1 cellular context compared by ENCODE assay signal in the genomic region with DNA sequence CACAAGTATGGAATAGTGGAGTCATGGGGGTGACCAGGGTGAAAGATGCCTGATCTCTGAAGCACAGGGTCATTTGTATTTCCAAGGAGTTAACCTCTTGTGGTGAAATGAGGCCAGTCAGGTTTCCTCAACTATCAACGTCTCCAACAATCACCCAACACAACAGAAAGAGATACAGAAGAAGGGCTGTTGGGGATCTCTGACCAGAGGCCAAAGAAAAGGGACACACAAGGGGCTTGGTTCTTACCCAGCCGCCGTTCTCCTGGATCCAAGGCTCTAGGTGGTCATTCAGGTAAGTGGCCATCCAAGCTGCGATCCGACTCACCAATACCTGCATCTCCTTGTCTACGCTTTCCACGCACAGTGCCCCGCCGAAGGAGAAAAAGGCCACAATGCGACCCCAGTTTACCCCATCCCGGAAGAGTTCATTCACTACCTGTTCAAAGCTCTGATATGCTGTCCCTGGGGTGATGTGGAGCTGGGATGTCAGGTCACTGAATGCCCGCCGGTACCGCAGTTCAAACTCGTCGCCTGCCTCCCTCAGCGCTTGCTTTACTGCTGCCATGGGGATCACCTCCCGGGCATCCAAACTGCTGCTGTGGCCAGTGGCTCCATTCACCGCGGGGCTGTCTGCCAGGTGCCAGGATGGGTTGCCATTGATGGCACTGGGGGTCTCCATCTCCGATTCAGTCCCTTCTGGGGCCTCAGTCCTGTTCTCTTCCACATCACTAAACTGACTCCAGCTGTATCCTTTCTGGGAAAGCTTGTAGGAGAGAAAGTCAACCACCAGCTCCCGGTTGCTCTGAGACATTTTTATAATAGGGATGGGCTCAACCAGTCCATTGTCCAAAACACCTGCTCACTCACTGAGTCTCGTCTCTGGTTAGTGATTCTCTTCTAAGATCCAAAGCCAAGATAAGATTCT.
TF ChIP-seq lines count a peak whose summit lies in the region.

No MANE protein-coding gene starts in this region.

TF ChIP-seq in HepG2, 621 proteins besides CTCF, POLR2A, EP300 and RAD21 (continued from another document and continues in another):
- no peak for TF ChIP-seq ZNF709 (CRISPR knock-in tag; IDR thresholded peaks at IDR 0.05)
- TF ChIP-seq MTF2 (CRISPR knock-in tag; IDR thresholded peaks at IDR 0.05; ENCODE audit: borderline replicate concordance) = no peak
- TF ChIP-seq, protein P1, sequence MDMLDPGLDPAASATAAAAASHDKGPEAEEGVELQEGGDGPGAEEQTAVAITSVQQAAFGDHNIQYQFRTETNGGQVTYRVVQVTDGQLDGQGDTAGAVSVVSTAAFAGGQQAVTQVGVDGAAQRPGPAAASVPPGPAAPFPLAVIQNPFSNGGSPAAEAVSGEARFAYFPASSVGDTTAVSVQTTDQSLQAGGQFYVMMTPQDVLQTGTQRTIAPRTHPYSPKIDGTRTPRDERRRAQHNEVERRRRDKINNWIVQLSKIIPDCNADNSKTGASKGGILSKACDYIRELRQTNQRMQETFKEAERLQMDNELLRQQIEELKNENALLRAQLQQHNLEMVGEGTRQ (IDR thresholded peaks at IDR 0.05; ENCODE audit: low read depth, low read length) = no peak
- TF ChIP-seq, protein P1 (CRISPR knock-in tag; IDR thresholded peaks at IDR 0.05; ENCODE audit: borderline replicate concordance) = no peak; the same call in 1 of the 2 replicates
- TF ChIP-seq PRMT3 (CRISPR knock-in tag; IDR thresholded peaks at IDR 0.05; ENCODE audit: borderline replicate concordance, low read depth) = no peak
- no peak; the same call in 1 of the 2 replicates for TF ChIP-seq ZBTB7B (CRISPR knock-in tag; IDR thresholded peaks at IDR 0.05)
- no peak for TF ChIP-seq KDM6A (CRISPR knock-in tag; IDR thresholded peaks at IDR 0.05; ENCODE audit: low read depth)
- TF ChIP-seq PHF8 (CRISPR knock-in tag; IDR thresholded peaks at IDR 0.05) = 0 out of 2 replicates have a peak, but pooled peaks have one; percentile 14
- TF ChIP-seq ZNF546 (CRISPR knock-in tag; conservative IDR thresholded peaks at IDR 0.05) = peak; percentile 82
- no peak for TF ChIP-seq ZNF282 (IDR thresholded peaks at IDR 0.05; ENCODE audit: partially characterized antibody)
- no peak for TF ChIP-seq ZNF121 (CRISPR knock-in tag; IDR thresholded peaks at IDR 0.05)
- TF ChIP-seq, protein P2, sequence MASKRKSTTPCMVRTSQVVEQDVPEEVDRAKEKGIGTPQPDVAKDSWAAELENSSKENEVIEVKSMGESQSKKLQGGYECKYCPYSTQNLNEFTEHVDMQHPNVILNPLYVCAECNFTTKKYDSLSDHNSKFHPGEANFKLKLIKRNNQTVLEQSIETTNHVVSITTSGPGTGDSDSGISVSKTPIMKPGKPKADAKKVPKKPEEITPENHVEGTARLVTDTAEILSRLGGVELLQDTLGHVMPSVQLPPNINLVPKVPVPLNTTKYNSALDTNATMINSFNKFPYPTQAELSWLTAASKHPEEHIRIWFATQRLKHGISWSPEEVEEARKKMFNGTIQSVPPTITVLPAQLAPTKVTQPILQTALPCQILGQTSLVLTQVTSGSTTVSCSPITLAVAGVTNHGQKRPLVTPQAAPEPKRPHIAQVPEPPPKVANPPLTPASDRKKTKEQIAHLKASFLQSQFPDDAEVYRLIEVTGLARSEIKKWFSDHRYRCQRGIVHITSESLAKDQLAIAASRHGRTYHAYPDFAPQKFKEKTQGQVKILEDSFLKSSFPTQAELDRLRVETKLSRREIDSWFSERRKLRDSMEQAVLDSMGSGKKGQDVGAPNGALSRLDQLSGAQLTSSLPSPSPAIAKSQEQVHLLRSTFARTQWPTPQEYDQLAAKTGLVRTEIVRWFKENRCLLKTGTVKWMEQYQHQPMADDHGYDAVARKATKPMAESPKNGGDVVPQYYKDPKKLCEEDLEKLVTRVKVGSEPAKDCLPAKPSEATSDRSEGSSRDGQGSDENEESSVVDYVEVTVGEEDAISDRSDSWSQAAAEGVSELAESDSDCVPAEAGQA (IDR thresholded peaks at IDR 0.05; ENCODE audit: low read depth) = no peak
- TF ChIP-seq, protein P2 (CRISPR knock-in tag; IDR thresholded peaks at IDR 0.05; ENCODE audit: borderline replicate concordance) = 0 out of 2 replicates have a peak, but pooled peaks have one; percentile 81
- peak; percentile 87 for TF ChIP-seq HNRNPH1 (optimal IDR thresholded peaks at IDR 0.05; ENCODE audit: low read depth, low read length)
- TF ChIP-seq CAMTA2 (CRISPR knock-in tag; IDR thresholded peaks at IDR 0.05; ENCODE audit: borderline replicate concordance) = 0 out of 2 replicates have a peak, but pooled peaks have one; percentile 13
- peak; percentile 9 for TF ChIP-seq PHF5A (CRISPR knock-in tag; IDR thresholded peaks at IDR 0.05; ENCODE audit: low read depth, unreplicated experiment)
- TF ChIP-seq ZNF766 (CRISPR knock-in tag; IDR thresholded peaks at IDR 0.05; ENCODE audit: borderline replicate concordance) = peak; percentile 50; the same call in 1 of the 2 replicates
- 0 out of 2 replicates have a peak, but pooled peaks have one; percentile 24 for TF ChIP-seq BRCA1 (CRISPR knock-in tag; IDR thresholded peaks at IDR 0.05)
- TF ChIP-seq TGIF2 (CRISPR knock-in tag; IDR thresholded peaks at IDR 0.05) = no peak
- TF ChIP-seq, protein P3, sequence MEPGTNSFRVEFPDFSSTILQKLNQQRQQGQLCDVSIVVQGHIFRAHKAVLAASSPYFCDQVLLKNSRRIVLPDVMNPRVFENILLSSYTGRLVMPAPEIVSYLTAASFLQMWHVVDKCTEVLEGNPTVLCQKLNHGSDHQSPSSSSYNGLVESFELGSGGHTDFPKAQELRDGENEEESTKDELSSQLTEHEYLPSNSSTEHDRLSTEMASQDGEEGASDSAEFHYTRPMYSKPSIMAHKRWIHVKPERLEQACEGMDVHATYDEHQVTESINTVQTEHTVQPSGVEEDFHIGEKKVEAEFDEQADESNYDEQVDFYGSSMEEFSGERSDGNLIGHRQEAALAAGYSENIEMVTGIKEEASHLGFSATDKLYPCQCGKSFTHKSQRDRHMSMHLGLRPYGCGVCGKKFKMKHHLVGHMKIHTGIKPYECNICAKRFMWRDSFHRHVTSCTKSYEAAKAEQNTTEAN (CRISPR knock-in tag; conservative IDR thresholded peaks at IDR 0.05) = 0 out of 2 replicates have a peak, but pooled peaks have one; percentile 25
- no peak for TF ChIP-seq CEBPG (CRISPR knock-in tag; IDR thresholded peaks at IDR 0.05)
- peak; percentile 70 for TF ChIP-seq POLR2G (IDR thresholded peaks at IDR 0.05; ENCODE audit: low read depth, low read length)
- TF ChIP-seq IKZF4 (CRISPR knock-in tag; IDR thresholded peaks at IDR 0.05; ENCODE audit: borderline replicate concordance, low read depth, not compliant biosample characterization) = peak; percentile 42
- no peak for TF ChIP-seq CCDC6 (CRISPR knock-in tag; IDR thresholded peaks at IDR 0.05)
- no peak for TF ChIP-seq TOPORS (CRISPR knock-in tag; IDR thresholded peaks at IDR 0.05)
- TF ChIP-seq, protein P4, sequence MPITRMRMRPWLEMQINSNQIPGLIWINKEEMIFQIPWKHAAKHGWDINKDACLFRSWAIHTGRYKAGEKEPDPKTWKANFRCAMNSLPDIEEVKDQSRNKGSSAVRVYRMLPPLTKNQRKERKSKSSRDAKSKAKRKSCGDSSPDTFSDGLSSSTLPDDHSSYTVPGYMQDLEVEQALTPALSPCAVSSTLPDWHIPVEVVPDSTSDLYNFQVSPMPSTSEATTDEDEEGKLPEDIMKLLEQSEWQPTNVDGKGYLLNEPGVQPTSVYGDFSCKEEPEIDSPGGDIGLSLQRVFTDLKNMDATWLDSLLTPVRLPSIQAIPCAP (CRISPR knock-in tag; IDR thresholded peaks at IDR 0.05; ENCODE audit: low read depth) = 0 out of 2 replicates have a peak, but pooled peaks have one; percentile 50
- TF ChIP-seq SMARCC2 (IDR thresholded peaks at IDR 0.05) = no peak
- TF ChIP-seq STAT5B (CRISPR knock-in tag; IDR thresholded peaks at IDR 0.05) = 0 out of 2 replicates have a peak, but pooled peaks have one; percentile 50
- TF ChIP-seq NFRKB (IDR thresholded peaks at IDR 0.05) = no peak
- no peak for TF ChIP-seq ZNF672 (CRISPR knock-in tag; IDR thresholded peaks at IDR 0.05)
- no peak; the same call in 1 of the 2 replicates for TF ChIP-seq JUND (CRISPR knock-in tag; IDR thresholded peaks at IDR 0.05)
- peak; percentile 23; the same call in 1 of the 2 replicates for TF ChIP-seq ZNF350 (CRISPR knock-in tag; IDR thresholded peaks at IDR 0.05; ENCODE audit: borderline replicate concordance, low read depth)
- TF ChIP-seq MED8 (CRISPR knock-in tag; IDR thresholded peaks at IDR 0.05; ENCODE audit: insufficient replicate concordance) = no peak
- TF ChIP-seq SAP130 (CRISPR knock-in tag; IDR thresholded peaks at IDR 0.05; ENCODE audit: low read depth) = peak; percentile 45
- TF ChIP-seq, protein P5, sequence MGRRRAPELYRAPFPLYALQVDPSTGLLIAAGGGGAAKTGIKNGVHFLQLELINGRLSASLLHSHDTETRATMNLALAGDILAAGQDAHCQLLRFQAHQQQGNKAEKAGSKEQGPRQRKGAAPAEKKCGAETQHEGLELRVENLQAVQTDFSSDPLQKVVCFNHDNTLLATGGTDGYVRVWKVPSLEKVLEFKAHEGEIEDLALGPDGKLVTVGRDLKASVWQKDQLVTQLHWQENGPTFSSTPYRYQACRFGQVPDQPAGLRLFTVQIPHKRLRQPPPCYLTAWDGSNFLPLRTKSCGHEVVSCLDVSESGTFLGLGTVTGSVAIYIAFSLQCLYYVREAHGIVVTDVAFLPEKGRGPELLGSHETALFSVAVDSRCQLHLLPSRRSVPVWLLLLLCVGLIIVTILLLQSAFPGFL (CRISPR knock-in tag; IDR thresholded peaks at IDR 0.05) = no peak
- TF ChIP-seq HNF4A (CRISPR knock-in tag; IDR thresholded peaks at IDR 0.05) = no peak
- peak; percentile 84 for TF ChIP-seq RBM22 (optimal IDR thresholded peaks at IDR 0.05; ENCODE audit: low read length)
- TF ChIP-seq RFX3 (CRISPR knock-in tag; IDR thresholded peaks at IDR 0.05) = no peak
- TF ChIP-seq, protein P6, sequence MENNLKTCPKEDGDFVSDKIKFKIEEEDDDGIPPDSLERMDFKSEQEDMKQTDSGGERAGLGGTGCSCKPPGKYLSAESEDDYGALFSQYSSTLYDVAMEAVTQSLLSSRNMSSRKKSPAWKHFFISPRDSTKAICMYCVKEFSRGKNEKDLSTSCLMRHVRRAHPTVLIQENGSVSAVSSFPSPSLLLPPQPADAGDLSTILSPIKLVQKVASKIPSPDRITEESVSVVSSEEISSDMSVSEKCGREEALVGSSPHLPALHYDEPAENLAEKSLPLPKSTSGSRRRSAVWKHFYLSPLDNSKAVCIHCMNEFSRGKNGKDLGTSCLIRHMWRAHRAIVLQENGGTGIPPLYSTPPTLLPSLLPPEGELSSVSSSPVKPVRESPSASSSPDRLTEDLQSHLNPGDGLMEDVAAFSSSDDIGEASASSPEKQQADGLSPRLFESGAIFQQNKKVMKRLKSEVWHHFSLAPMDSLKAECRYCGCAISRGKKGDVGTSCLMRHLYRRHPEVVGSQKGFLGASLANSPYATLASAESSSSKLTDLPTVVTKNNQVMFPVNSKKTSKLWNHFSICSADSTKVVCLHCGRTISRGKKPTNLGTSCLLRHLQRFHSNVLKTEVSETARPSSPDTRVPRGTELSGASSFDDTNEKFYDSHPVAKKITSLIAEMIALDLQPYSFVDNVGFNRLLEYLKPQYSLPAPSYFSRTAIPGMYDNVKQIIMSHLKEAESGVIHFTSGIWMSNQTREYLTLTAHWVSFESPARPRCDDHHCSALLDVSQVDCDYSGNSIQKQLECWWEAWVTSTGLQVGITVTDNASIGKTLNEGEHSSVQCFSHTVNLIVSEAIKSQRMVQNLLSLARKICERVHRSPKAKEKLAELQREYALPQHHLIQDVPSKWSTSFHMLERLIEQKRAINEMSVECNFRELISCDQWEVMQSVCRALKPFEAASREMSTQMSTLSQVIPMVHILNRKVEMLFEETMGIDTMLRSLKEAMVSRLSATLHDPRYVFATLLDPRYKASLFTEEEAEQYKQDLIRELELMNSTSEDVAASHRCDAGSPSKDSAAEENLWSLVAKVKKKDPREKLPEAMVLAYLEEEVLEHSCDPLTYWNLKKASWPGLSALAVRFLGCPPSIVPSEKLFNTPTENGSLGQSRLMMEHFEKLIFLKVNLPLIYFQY (CRISPR knock-in tag; IDR thresholded peaks at IDR 0.05; ENCODE audit: borderline replicate concordance) = no peak
- TF ChIP-seq TEAD3 (CRISPR knock-in tag; optimal IDR thresholded peaks at IDR 0.05; ENCODE audit: borderline replicate concordance) = no peak
- TF ChIP-seq ZNF101 (CRISPR knock-in tag; IDR thresholded peaks at IDR 0.05; ENCODE audit: borderline replicate concordance, low read depth) = no peak
- no peak for TF ChIP-seq MATR3 (CRISPR knock-in tag; IDR thresholded peaks at IDR 0.05)
- 0 out of 2 replicates have a peak, but pooled peaks have one; percentile 10 for TF ChIP-seq ZIK1 (CRISPR knock-in tag; IDR thresholded peaks at IDR 0.05; ENCODE audit: borderline replicate concordance, low read depth)
- peak; percentile 46; the same call in 1 of the 2 replicates for TF ChIP-seq ZNF720 (CRISPR knock-in tag; IDR thresholded peaks at IDR 0.05)
- TF ChIP-seq HOXD1 (CRISPR knock-in tag; IDR thresholded peaks at IDR 0.05) = no peak
- no peak for TF ChIP-seq MAFG (CRISPR knock-in tag; IDR thresholded peaks at IDR 0.05)
- TF ChIP-seq, protein P7, sequence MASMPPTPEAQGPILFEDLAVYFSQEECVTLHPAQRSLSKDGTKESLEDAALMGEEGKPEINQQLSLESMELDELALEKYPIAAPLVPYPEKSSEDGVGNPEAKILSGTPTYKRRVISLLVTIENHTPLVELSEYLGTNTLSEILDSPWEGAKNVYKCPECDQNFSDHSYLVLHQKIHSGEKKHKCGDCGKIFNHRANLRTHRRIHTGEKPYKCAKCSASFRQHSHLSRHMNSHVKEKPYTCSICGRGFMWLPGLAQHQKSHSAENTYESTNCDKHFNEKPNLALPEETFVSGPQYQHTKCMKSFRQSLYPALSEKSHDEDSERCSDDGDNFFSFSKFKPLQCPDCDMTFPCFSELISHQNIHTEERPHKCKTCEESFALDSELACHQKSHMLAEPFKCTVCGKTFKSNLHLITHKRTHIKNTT (CRISPR knock-in tag; IDR thresholded peaks at IDR 0.05) = no peak
- TF ChIP-seq IRX3 (CRISPR knock-in tag; IDR thresholded peaks at IDR 0.05; ENCODE audit: borderline replicate concordance, low read depth) = no peak
